In genomic region chr11:80620867-80621266, GRCh38 we compare ENCODE assay signal across 9 cellular contexts.
"Had no signal": no experiment of that assay in that cellular context is flagged by ENCODE, and none has a peak within 500 bp of the region (broad histone marks: within the 10 kb centered on the region; RNA-seq: fewer than 3 reads in every experiment).

No MANE protein-coding gene starts in this region.

- DNase-seq: GM23248, GOT3, H7, H9, HCEC 1CT, HFFc6 had no signal

- H3K9me3 Mint-ChIP-seq: GM23338, H9 had no signal

- H3K4me2 ChIP-seq: GM23338 had no signal

- H3K9me3 ChIP-seq: HAP-1 had no signal

- H3K4me3 Mint-ChIP-seq: GM23338, H9, HFFc6 had no signal

- H3K4me1 ChIP-seq: HAP-1 had no signal

- ATAC-seq: GM23338, HCT116 had no signal

- H2AFZ ChIP-seq: GM23248, GM23338 had no signal

- H3K27ac Mint-ChIP-seq: GM23338, H9, HFFc6 had no signal

- H3K4me3 ChIP-seq: GM23248, GM23338, HAP-1 had no signal

- H3K36me3 ChIP-seq: HAP-1 had no signal

- H3K27ac ChIP-seq: GM23248 had no signal

- H3K9ac ChIP-seq: GM23248 had no signal
